In the genomic region with DNA sequence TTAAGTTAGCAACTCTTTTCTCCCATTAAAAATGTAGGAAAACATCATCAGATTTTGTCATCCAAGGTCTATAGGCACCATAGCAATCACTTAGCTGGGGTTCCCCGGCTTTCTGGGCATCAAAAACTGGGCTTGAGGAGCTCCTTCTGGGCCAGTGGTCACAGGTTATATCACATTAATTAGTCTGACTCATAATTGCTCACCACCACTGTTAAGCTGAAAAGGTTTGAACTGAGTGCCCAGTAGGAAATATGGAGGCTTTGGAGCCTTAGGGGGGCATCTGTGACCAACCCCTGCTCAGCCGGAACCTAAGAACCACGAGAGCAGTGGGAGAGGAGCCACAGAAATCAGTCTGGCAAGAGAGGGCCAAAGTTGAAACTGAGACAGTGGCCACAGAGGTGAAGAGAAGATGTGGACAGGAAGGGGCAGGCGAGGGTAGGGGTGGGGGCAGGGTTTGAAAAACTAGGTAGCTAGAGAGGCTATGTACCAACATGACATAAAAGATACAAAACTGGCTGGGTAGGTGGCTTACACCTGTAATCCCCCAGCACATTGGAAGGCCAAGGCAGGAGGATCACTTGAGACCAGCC, we compare ENCODE assay signal across 19 cellular contexts. TPM values are rescaled to one million over a fixed set of nuclear protein-coding genes. Genes with fewer than 3 reads are reported as not detected.
DNase-seq lines count a peak whose midpoint lies in the region; ATAC-seq, FAIRE-seq and TF ChIP-seq lines count a peak whose summit lies in the region.
"Had no signal": no experiment of that assay in that cellular context is flagged by ENCODE, and none has a peak within 500 bp of the region (broad histone marks: within the 10 kb centered on the region; RNA-seq: fewer than 3 reads in every experiment).

No MANE protein-coding gene starts in this region.

- H3K4me1 ChIP-seq in PC-3 (ENCODE audit: insufficient read depth, low read length) = peaks cover 12% of the 10 kb centered on the region
- H3K4me1 ChIP-seq: BE2C had no signal

- H3K9me3 Mint-ChIP-seq in activated CD8-positive, alpha-beta T cell treated with anti-CD3 and anti-CD28 coated beads, Interleukin-2, amount 10 ng/mL, durations not matched to agents 7 days and 5 days (ENCODE audit: insufficient read depth) = no peaks in the 10 kb centered on the region
- no peaks in the 10 kb centered on the region for H3K9me3 Mint-ChIP-seq in activated CD8-positive, alpha-beta T cell treated with anti-CD3 and anti-CD28 coated beads for 36 hours
- H3K9me3 Mint-ChIP-seq: CD4-positive, alpha-beta T cell; GM23338 had no signal

- in situ Hi-C loops in astrocyte of the spinal cord (cut with HindIII; ENCODE audit: low sequenced_read_pairs) = no loop called here

- CTCF ChIA-PET in activated CD8-positive, alpha-beta T cell treated with anti-CD3 and anti-CD28 coated beads, Interleukin-2, amount 10 ng/mL, durations not matched to agents 7 days and 5 days (lab: Charles Lee) = no interaction called here
- CTCF ChIA-PET in activated CD8-positive, alpha-beta T cell treated with anti-CD3 and anti-CD28 coated beads for 36 hours (lab: Charles Lee) = interaction anchor here (1.3 kb wide), 1 partner anchor 14 kb away, joined by 3 read pairs; no protein-coding TSS in a partner anchor
- CTCF ChIA-PET in PC-3 (lab: Charles Lee) = interaction anchor here (0.7 kb wide), 1 partner anchor 24 kb away, joined by 3 read pairs; no protein-coding TSS in a partner anchor

- no peaks in the 10 kb centered on the region for H3K9me3 ChIP-seq in PC-3 (ENCODE audit: low read length)
- H3K9me3 ChIP-seq: BE2C, MG63 had no signal

- H3K36me3 Mint-ChIP-seq in activated CD8-positive, alpha-beta T cell treated with anti-CD3 and anti-CD28 coated beads, Interleukin-2, amount 10 ng/mL, durations not matched to agents 7 days and 5 days (ENCODE audit: low read depth) = peaks cover 10% of the 10 kb centered on the region
- H3K36me3 Mint-ChIP-seq in activated CD8-positive, alpha-beta T cell treated with anti-CD3 and anti-CD28 coated beads for 36 hours (ENCODE audit: low read depth) = peaks cover 2% of the 10 kb centered on the region

- H3K27ac Mint-ChIP-seq in activated CD8-positive, alpha-beta T cell treated with anti-CD3 and anti-CD28 coated beads, Interleukin-2, amount 10 ng/mL, durations not matched to agents 7 days and 5 days = peak overlapping the region; percentile 52
- H3K27ac Mint-ChIP-seq in activated CD8-positive, alpha-beta T cell treated with anti-CD3 and anti-CD28 coated beads for 36 hours = no peak overlapping the region
- H3K27ac Mint-ChIP-seq: CD4-positive, alpha-beta T cell; GM23338 had no signal

- no peak overlapping the region for H3K4me3 Mint-ChIP-seq in activated CD8-positive, alpha-beta T cell treated with anti-CD3 and anti-CD28 coated beads, Interleukin-2, amount 10 ng/mL, durations not matched to agents 7 days and 5 days
- no peak overlapping the region for H3K4me3 Mint-ChIP-seq in activated CD8-positive, alpha-beta T cell treated with anti-CD3 and anti-CD28 coated beads for 36 hours
- H3K4me3 Mint-ChIP-seq: CD4-positive, alpha-beta T cell; GM23338 had no signal

- no peak overlapping the region for H3K9ac ChIP-seq in PC-3 (ENCODE audit: low read length)

- H3K27ac ChIP-seq in PC-3 (ENCODE audit: low read length) = no peak overlapping the region
- H3K27ac ChIP-seq: 22Rv1 had no signal

- H3K4me2 ChIP-seq in PC-3 (ENCODE audit: low read length) = no peak overlapping the region
- H3K4me2 ChIP-seq: GM23338 had no signal

- no peaks in the 10 kb centered on the region for H4K20me1 ChIP-seq in PC-3 (ENCODE audit: low read length)

- peaks cover 20% of the 10 kb centered on the region for H3K4me1 Mint-ChIP-seq in activated CD8-positive, alpha-beta T cell treated with anti-CD3 and anti-CD28 coated beads, Interleukin-2, amount 10 ng/mL, durations not matched to agents 7 days and 5 days (ENCODE audit: low read depth)
- peaks cover 7% of the 10 kb centered on the region for H3K4me1 Mint-ChIP-seq in activated CD8-positive, alpha-beta T cell treated with anti-CD3 and anti-CD28 coated beads for 36 hours (ENCODE audit: low read depth)

- H3K27me3 ChIP-seq in PC-3 (ENCODE audit: low read length) = no peaks in the 10 kb centered on the region
- H3K27me3 ChIP-seq: BE2C, MG63 had no signal

- no peak for TF ChIP-seq CTCF in activated CD8-positive, alpha-beta T cell treated with anti-CD3 and anti-CD28 coated beads for 36 hours (IDR thresholded peaks at IDR 0.05)
- TF ChIP-seq CTCF in PC-3 (conservative IDR thresholded peaks at IDR 0.05; ENCODE audit: low read depth, low read length) = no peak
- no peak for TF ChIP-seq CTCF in astrocyte of the spinal cord (IDR thresholded peaks at IDR 0.05; ENCODE audit: low read depth, low read length)

- POLR2A ChIA-PET in activated CD8-positive, alpha-beta T cell treated with anti-CD3 and anti-CD28 coated beads, Interleukin-2, amount 10 ng/mL, durations not matched to agents 7 days and 5 days (lab: Charles Lee) = no interaction called here
- POLR2A ChIA-PET in activated CD8-positive, alpha-beta T cell treated with anti-CD3 and anti-CD28 coated beads for 36 hours (lab: Charles Lee) = no interaction called here
- POLR2A ChIA-PET in PC-3 (lab: Charles Lee; ENCODE audit: unreplicated experiment) = no interaction called here

- H3K36me3 ChIP-seq in PC-3 (ENCODE audit: low read depth, low read length) = no peaks in the 10 kb centered on the region
- H3K36me3 ChIP-seq: BE2C, MG63 had no signal

- no peak overlapping the region for H2AFZ ChIP-seq in PC-3 (ENCODE audit: low read length)
- H2AFZ ChIP-seq: GM23338 had no signal

- no peak for FAIRE-seq in RCC 7860 (lab: Jason Lieb, UNC)
- FAIRE-seq: GM12878 had no signal

- H3K4me3 ChIP-seq in PC-3 (ENCODE audit: low read length) (no peak overlapping the region), astrocyte of the spinal cord (ENCODE audit: low read depth, low read length) (no peak overlapping the region)
- H3K4me3 ChIP-seq: GM12878, GM23338, MG63 had no signal

- BruUV-seq in PC-3 (replicated peaks; lab: Mats Ljungman, UMichigan) = no TSS peak

- peaks cover 4% of the 10 kb centered on the region for H3K27me3 Mint-ChIP-seq in activated CD8-positive, alpha-beta T cell treated with anti-CD3 and anti-CD28 coated beads, Interleukin-2, amount 10 ng/mL, durations not matched to agents 7 days and 5 days (ENCODE audit: low read depth)
- no peaks in the 10 kb centered on the region for H3K27me3 Mint-ChIP-seq in activated CD8-positive, alpha-beta T cell treated with anti-CD3 and anti-CD28 coated beads for 36 hours
- H3K27me3 Mint-ChIP-seq: CD4-positive, alpha-beta T cell had no signal

- DNase-seq in activated CD8-positive, alpha-beta T cell treated with anti-CD3 and anti-CD28 coated beads, Interleukin-2, amount 10 ng/mL, durations not matched to agents 7 days and 5 days = no peak
- DNase-seq in activated CD8-positive, alpha-beta T cell treated with anti-CD3 and anti-CD28 coated beads for 36 hours = no peak
- DNase-seq in PC-3 (peak; percentile 29), astrocyte of the spinal cord (ENCODE audit: low read depth, low spot score) (peak; percentile 13), mesenteric fat pad (ENCODE audit: low spot score) (peak; percentile 45), RCC 7860 (ENCODE audit: low spot score) (no peak), DMS153 treated with DMSO at 0.1 percent for 48 hours (lab: John Stamatoyannopoulos, UW; ENCODE audit: unreplicated experiment) (no peak), GM03348 (ENCODE audit: low spot score) (no peak)
- DNase-seq: BE2C; Calu3; CD4-positive, alpha-beta T cell; MG63; NCI-H1092; NCI-H2081 treated with DMSO at 0.1 percent for 48 hours; NCI-H226; NCI-H526 had no signal

- H3K79me2 ChIP-seq in PC-3 (ENCODE audit: low read length) = no peaks in the 10 kb centered on the region

- no peak for ATAC-seq in activated CD8-positive, alpha-beta T cell treated with anti-CD3 and anti-CD28 coated beads, Interleukin-2, amount 10 ng/mL, durations not matched to agents 7 days and 5 days
- ATAC-seq in activated CD8-positive, alpha-beta T cell treated with anti-CD3 and anti-CD28 coated beads for 36 hours = no peak
- peak; percentile 76 for ATAC-seq in PC-3
- ATAC-seq: GM12878, GM23338 had no signal

- intact Hi-C loops in activated CD8-positive, alpha-beta T cell treated with anti-CD3 and anti-CD28 coated beads for 36 hours (cut with micrococcal nuclease) = no loop called here
- intact Hi-C loops in PC-3 (cut with micrococcal nuclease) = no loop called here

- no peaks in the 10 kb centered on the region for H3F3A ChIP-seq in PC-3 (ENCODE audit: low read length, unreplicated experiment)

- no peaks in the 10 kb centered on the region for H3K9me2 ChIP-seq in PC-3 (replicated peaks; ENCODE audit: low read length)

RNA-seq across cellular contexts. Expression of a gene that starts 28.2 kb away (rescaled TPM):
- total RNA-seq in activated CD8-positive, alpha-beta T cell treated with anti-CD3 and anti-CD28 coated beads, Interleukin-2, amount 10 ng/mL, durations not matched to agents 7 days and 5 days = 10 to 100 TPM; 41.5 to 46.9 TPM
- total RNA-seq in activated CD8-positive, alpha-beta T cell treated with anti-CD3 and anti-CD28 coated beads for 36 hours = 10 to 100 TPM; 34.9 to 38.5 TPM
- total RNA-seq in PC-3 (2014; rRNA removed) = 19.1 and 21.1 TPM in 2 replicates
- total RNA-seq in mesenteric fat pad = 10.4 TPM

Comparison
In these comparisons a context has a peak if more than half of its experiments do, and no peak if none do; other contexts are left out.
1. DNase-seq: peak in PC-3 (single experiment), astrocyte of the spinal cord (single experiment) and mesenteric fat pad (single experiment); none in activated CD8-positive, alpha-beta T cell treated with anti-CD3 and anti-CD28 coated beads, Interleukin-2, amount 10 ng/mL, durations not matched to agents 7 days and 5 days (single experiment), activated CD8-positive, alpha-beta T cell treated with anti-CD3 and anti-CD28 coated beads for 36 hours (single experiment), RCC 7860 (single experiment), DMS153 treated with DMSO at 0.1 percent for 48 hours (single experiment) and GM03348 (single experiment).